21 cellular contexts compared by ENCODE assay signal in the genomic region with DNA sequence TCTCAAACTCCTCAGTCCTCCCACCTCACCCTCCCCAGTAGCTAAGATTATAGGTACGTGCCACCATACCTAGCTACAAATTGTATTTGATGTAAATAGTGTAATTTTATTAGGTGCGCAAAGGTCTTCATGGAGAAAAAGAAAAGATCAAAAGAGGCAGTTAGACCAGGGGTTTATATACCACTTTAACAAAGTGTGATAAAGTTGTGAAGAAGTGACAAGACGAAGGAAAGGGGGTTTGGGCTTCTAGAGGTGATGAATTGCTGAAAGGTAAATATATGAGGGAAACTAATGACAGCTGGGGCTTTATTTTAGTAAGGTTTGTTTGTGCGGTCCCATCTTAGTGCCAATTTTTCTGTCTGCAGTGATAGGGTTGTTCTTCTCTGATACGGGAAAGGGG.
DNase-seq lines count a peak whose midpoint lies in the region; TF ChIP-seq lines count a peak whose summit lies in the region.
"Had no signal": no experiment of that assay in that cellular context is flagged by ENCODE, and none has a peak within 500 bp of the region (broad histone marks: within the 10 kb centered on the region; RNA-seq: fewer than 3 reads in every experiment).

No MANE protein-coding gene starts in this region.

- DNase-seq in MCF 10A (ENCODE audit: unreplicated experiment) (no peak), breast epithelium (ENCODE audit: low spot score in 2 of 2) (no peak), epithelial cell of prostate (ENCODE audit: low read depth, low spot score) (no peak), mesothelial cell of epicardium (ENCODE audit: low spot score in 2 of 2, unreplicated experiment in 2 of 2) (no peak), dermis blood vessel endothelial cell (no peak), ureter (ENCODE audit: low spot score) (no peak), SHP77 (lab: John Stamatoyannopoulos, UW) (no peak)
- no peak for DNase-seq in activated T-cell treated with anti-CD3 and anti-CD28 coated beads, Interleukin-2, amount 50 U/mL, for 48 hours
- DNase-seq: CD4-positive, alpha-beta memory T cell; DMS153; KG1; NCI-H1092 treated with DMSO at 0.1 percent for 48 hours; NCI-H1436 treated with DMSO at 0.1 percent for 48 hours; NCI-H2029 treated with DMSO at 0.1 percent for 48 hours; NCI-H510A treated with DMSO at 0.1 percent for 48 hours; NCI-H774; NK-92 treated with Interleukin-12 subunit alpha and Interleukin-12 subunit beta, amount 100 ng/mL, for 24 hours; Peyer's patch had no signal

- no peak for TF ChIP-seq CTCF in MCF 10A (IDR thresholded peaks at IDR 0.05; ENCODE audit: unreplicated experiment)
- TF ChIP-seq CTCF in breast epithelium (IDR thresholded peaks at IDR 0.05), result no peak
- TF ChIP-seq CTCF in mesothelial cell of epicardium (IDR thresholded peaks at IDR 0.05; ENCODE audit: unreplicated experiment), result no peak

- H3K4me1 Mint-ChIP-seq in MCF 10A (ENCODE audit: insufficient read depth, unreplicated experiment) (peaks cover 37% of the 10 kb centered on the region), mesothelial cell of epicardium (peaks cover 36% of the 10 kb centered on the region)
- H3K4me1 Mint-ChIP-seq: CD4-positive, alpha-beta memory T cell had no signal

- intact Hi-C loops in MCF 10A (cut with micrococcal nuclease) (no loop called here), breast epithelium (cut with DNase I; ENCODE audit: low total_unique reads) (no loop called here)

- no peaks in the 10 kb centered on the region for H3K9me3 ChIP-seq in breast epithelium
- H3K9me3 ChIP-seq: Peyer's patch had no signal

- CTCF ChIA-PET in MCF 10A (lab: Yijun Ruan, JAX), result interaction anchor here (0.6 to 1.2 kb wide), 2 partner anchors 129 to 158 kb away, joined by 3 to 4 read pairs; no protein-coding TSS in a partner anchor

- POLR2A ChIA-PET in MCF 10A (lab: Yijun Ruan, JAX), result interaction anchor here (0.6 to 2.2 kb wide), 6 partner anchors 11 to 239 kb away, joined by 3 to 8 read pairs (median 4); no protein-coding TSS in a partner anchor

- no peaks in the 10 kb centered on the region for H3K36me3 ChIP-seq in breast epithelium
- H3K36me3 ChIP-seq: BLaER1 treated with 17β-estradiol and CSF1 and Interleukin-3, amounts not matched to agents 10 nM and 100 nM; Peyer's patch had no signal

- no peak for TF ChIP-seq POLR2A in breast epithelium (IDR thresholded peaks at IDR 0.05)

- no peak overlapping the region for H3K27ac ChIP-seq in breast epithelium
- H3K27ac ChIP-seq in epithelial cell of prostate, result peak overlapping the region; percentile 97
- H3K27ac ChIP-seq: 22Rv1; BLaER1 treated with 17β-estradiol and CSF1 and Interleukin-3, amounts not matched to agents 10 nM and 100 nM; Peyer's patch had no signal

- H3K27me3 ChIP-seq in breast epithelium, result no peaks in the 10 kb centered on the region
- H3K27me3 ChIP-seq: BLaER1 treated with 17β-estradiol and CSF1 and Interleukin-3, amounts not matched to agents 10 nM and 100 nM; Peyer's patch had no signal

- BruUV-seq in MCF 10A (replicated peaks; lab: Mats Ljungman, UMichigan), result no TSS peak

- H3K4me3 Mint-ChIP-seq in MCF 10A (ENCODE audit: unreplicated experiment) (no peak overlapping the region), mesothelial cell of epicardium (no peak overlapping the region)
- H3K4me3 Mint-ChIP-seq: CD4-positive, alpha-beta memory T cell; GM23338 had no signal

- peaks cover 12% of the 10 kb centered on the region for H3K36me3 Mint-ChIP-seq in MCF 10A (ENCODE audit: insufficient read depth, unreplicated experiment)
- H3K36me3 Mint-ChIP-seq in mesothelial cell of epicardium, result peaks cover 7% of the 10 kb centered on the region
- H3K36me3 Mint-ChIP-seq: CD4-positive, alpha-beta memory T cell had no signal

- H3K27ac Mint-ChIP-seq in MCF 10A (ENCODE audit: low read depth, unreplicated experiment) (peak overlapping the region; percentile 87), mesothelial cell of epicardium (peak overlapping the region; percentile 6)
- H3K27ac Mint-ChIP-seq: CD4-positive, alpha-beta memory T cell; GM23338 had no signal

- H3K4me1 ChIP-seq in breast epithelium, result no peaks in the 10 kb centered on the region
- H3K4me1 ChIP-seq: BLaER1 treated with 17β-estradiol and CSF1 and Interleukin-3, amounts not matched to agents 10 nM and 100 nM; Peyer's patch had no signal

- no peaks in the 10 kb centered on the region for H3K27me3 Mint-ChIP-seq in MCF 10A (ENCODE audit: insufficient read depth, unreplicated experiment)
- H3K27me3 Mint-ChIP-seq in mesothelial cell of epicardium (ENCODE audit: low read depth), result no peaks in the 10 kb centered on the region

- H3K9me3 Mint-ChIP-seq in MCF 10A (ENCODE audit: unreplicated experiment) (no peaks in the 10 kb centered on the region), mesothelial cell of epicardium (peaks cover 21% of the 10 kb centered on the region)

- no peak overlapping the region for H3K4me3 ChIP-seq in breast epithelium
- H3K4me3 ChIP-seq: BLaER1 treated with 17β-estradiol and CSF1 and Interleukin-3, amounts not matched to agents 10 nM and 100 nM; GM23338; Peyer's patch had no signal
